ENCODE assay signal across 11 cellular contexts in the genomic region with DNA sequence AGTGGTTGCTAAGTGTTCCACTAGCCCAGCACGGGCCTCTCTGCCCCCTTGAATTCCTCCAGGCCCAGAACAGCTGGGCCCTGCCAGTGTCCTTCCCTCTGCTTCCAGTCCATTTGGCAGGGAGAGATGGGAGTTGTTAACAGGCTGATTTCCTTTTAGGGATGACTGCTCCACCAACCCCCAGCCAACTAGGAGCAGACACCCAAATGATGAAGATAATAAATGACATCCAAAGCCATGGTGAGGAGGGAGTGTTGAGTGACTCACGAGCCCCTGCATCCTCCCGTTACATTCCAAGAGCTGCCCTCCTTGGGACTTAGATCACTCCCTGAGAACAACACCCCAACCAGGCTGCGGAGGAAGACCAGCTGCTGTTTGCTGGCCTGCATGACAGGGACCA. TPM values are rescaled to one million over a fixed set of nuclear protein-coding genes. Genes with fewer than 3 reads are reported as not detected.
DNase-seq lines count a peak whose midpoint lies in the region; ATAC-seq, FAIRE-seq and TF ChIP-seq lines count a peak whose summit lies in the region.
"Had no signal": no experiment of that assay in that cellular context is flagged by ENCODE, and none has a peak within 500 bp of the region (broad histone marks: within the 10 kb centered on the region; RNA-seq: fewer than 3 reads in every experiment).

No MANE protein-coding gene starts in this region.

- POLR2A ChIA-PET in A549 (lab: Yijun Ruan, JAX) = no interaction called here

- H3K9ac ChIP-seq in fibroblast of lung (ENCODE audit: insufficient read depth, low read length) = no peak overlapping the region
- H3K9ac ChIP-seq: BLaER1 treated with 17β-estradiol and CSF1 and Interleukin-3, amounts not matched to agents 10 nM and 100 nM had no signal

- WGBS in A549 (ENCODE audit: missing lambda C conversion rate) = 79% methylated on average over 4 of the region's 4 CpGs

- H3K4me3 ChIP-seq in A549 (no peak overlapping the region), Peyer's patch (no peak overlapping the region), fibroblast of lung (replicated peaks in 1 of 4; ENCODE audit: control extremely low read depth in 1 of 4, insufficient read depth in 1 of 4, low read depth in 3 of 4, low read length in 4 of 4) (no peak overlapping the region)
- H3K4me3 ChIP-seq: BLaER1 treated with 17β-estradiol and CSF1 and Interleukin-3, amounts not matched to agents 10 nM and 100 nM had no signal

- no peak for TF ChIP-seq POLR2A in A549 (IDR thresholded peaks at IDR 0.05; ENCODE audit: low read length)
- no peak for TF ChIP-seq POLR2A in Peyer's patch (IDR thresholded peaks at IDR 0.05)

- TF ChIP-seq CTCF in A549 (IDR thresholded peaks at IDR 0.05) (no peak), Peyer's patch (IDR thresholded peaks at IDR 0.05) (no peak), fibroblast of lung (conservative IDR thresholded peaks at IDR 0.05 in 1 of 2, IDR thresholded peaks at IDR 0.05 in 1 of 2; ENCODE audit: low read depth in 1 of 2, low read length in 2 of 2) (no peak)

- DNase-seq in A549 (ENCODE audit: low read depth in 1 of 2, low spot score in 1 of 2) = peak in 1 of 2 experiments; percentile 50
- peak in 1 of 3 donors; percentile 53 for DNase-seq in Peyer's patch
- peak; percentile 98 to 99 for DNase-seq in fibroblast of lung (ENCODE audit: low read depth in 2 of 2)
- DNase-seq in myocyte (ENCODE audit: low read depth) = peak; percentile 99
- DNase-seq in NCI-H2107 treated with DMSO at 0.1 percent for 48 hours (lab: John Stamatoyannopoulos, UW; ENCODE audit: unreplicated experiment) = no peak
- no peak for DNase-seq in CD1c-positive myeloid dendritic cell (ENCODE audit: extremely low spot score)
- DNase-seq: activated naive CD4-positive, alpha-beta T cell treated with anti-CD3 and anti-CD28 coated beads for 36 hours had no signal

- no peak overlapping the region for H2AFZ ChIP-seq in fibroblast of lung (ENCODE audit: low read length)

- H3K4me1 ChIP-seq in A549 = peaks cover 9% of the 10 kb centered on the region; the same call in 1 of the 3 replicates
- H3K4me1 ChIP-seq in Peyer's patch = peaks cover 0 to 4% (median 0%) of the 10 kb centered on the region in 4 donors
- peaks cover 5% of the 10 kb centered on the region for H3K4me1 ChIP-seq in fibroblast of lung (ENCODE audit: control insufficient read depth, extremely low read depth, insufficient read depth, low read length)
- H3K4me1 ChIP-seq: BLaER1 treated with 17β-estradiol and CSF1 and Interleukin-3, amounts not matched to agents 10 nM and 100 nM had no signal

- peak; percentile 47 to 83; a peak in 5 of 6 replicates for ATAC-seq in A549
- no peak for ATAC-seq in GM18519 (IDR thresholded peaks at IDR 0.05; ENCODE audit: low FRiP score, unreplicated experiment)
- ATAC-seq in HG03025 (IDR thresholded peaks at IDR 0.05; ENCODE audit: low FRiP score, unreplicated experiment) = no peak

- CTCF ChIA-PET in A549 (lab: Yijun Ruan, JAX) = interaction anchor here (1.1 to 1.3 kb wide), 2 partner anchors 13 to 201 kb away, joined by 3 to 4 read pairs; no protein-coding TSS in a partner anchor

- H3K4me2 ChIP-seq in A549 (no peak overlapping the region), fibroblast of lung (ENCODE audit: extremely low read depth, insufficient read depth, low read length) (peak overlapping the region; percentile 21)
- H3K4me2 ChIP-seq: BLaER1 treated with 17β-estradiol and CSF1 and Interleukin-3, amounts not matched to agents 10 nM and 100 nM had no signal

- peaks cover 55% of the 10 kb centered on the region for H3K79me2 ChIP-seq in fibroblast of lung (ENCODE audit: control insufficient read depth, insufficient read depth, low read length)

- peak overlapping the region in 1 of 2 experiments; percentile 38; a peak in 2 of 6 replicates for H3K27ac ChIP-seq in A549
- peak overlapping the region; percentile 38 to 85 (median 56) for H3K27ac ChIP-seq in Peyer's patch
- H3K27ac ChIP-seq in fibroblast of lung (ENCODE audit: insufficient read depth, low read length) = peak overlapping the region; percentile 70
- H3K27ac ChIP-seq: BLaER1 treated with 17β-estradiol and CSF1 and Interleukin-3, amounts not matched to agents 10 nM and 100 nM had no signal

- H3K36me3 ChIP-seq in Peyer's patch = no peaks in the 10 kb centered on the region
- H3K36me3 ChIP-seq in fibroblast of lung (ENCODE audit: control insufficient read depth, insufficient read depth, low read length) = no peaks in the 10 kb centered on the region
- H3K36me3 ChIP-seq: BLaER1 treated with 17β-estradiol and CSF1 and Interleukin-3, amounts not matched to agents 10 nM and 100 nM had no signal

- no peaks in the 10 kb centered on the region for H4K20me1 ChIP-seq in fibroblast of lung (ENCODE audit: control insufficient read depth, extremely low read depth, insufficient read depth, low read length)
- H4K20me1 ChIP-seq: BLaER1 treated with 17β-estradiol and CSF1 and Interleukin-3, amounts not matched to agents 10 nM and 100 nM had no signal

- H3K9me3 ChIP-seq in A549 (no peaks in the 10 kb centered on the region), Peyer's patch (no peaks in the 10 kb centered on the region), fibroblast of lung (ENCODE audit: control insufficient read depth, insufficient read depth, low read depth, low read length) (no peaks in the 10 kb centered on the region)

- no peak for TF ChIP-seq RAD21 in A549 (conservative IDR thresholded peaks at IDR 0.05 in 1 of 2, IDR thresholded peaks at IDR 0.05 in 1 of 2)

- no peak for FAIRE-seq in A549 (lab: Jason Lieb, UNC)

- no peak for TF ChIP-seq EP300 in A549 (IDR thresholded peaks at IDR 0.05)

- H3K27me3 ChIP-seq in Peyer's patch (no peaks in the 10 kb centered on the region), fibroblast of lung (ENCODE audit: control insufficient read depth, insufficient read depth, low read length) (no peaks in the 10 kb centered on the region)
- H3K27me3 ChIP-seq: BLaER1 treated with 17β-estradiol and CSF1 and Interleukin-3, amounts not matched to agents 10 nM and 100 nM had no signal

TF ChIP-seq in A549, 52 proteins besides CTCF, POLR2A, EP300 and RAD21:
- no peak for TF ChIP-seq CBX2 (IDR thresholded peaks at IDR 0.05; ENCODE audit: borderline replicate concordance, low read depth)
- no peak for TF ChIP-seq EHMT2 (IDR thresholded peaks at IDR 0.05; ENCODE audit: low read depth)
- TF ChIP-seq CBX8 (IDR thresholded peaks at IDR 0.05) = no peak
- no peak for TF ChIP-seq CHD4 (IDR thresholded peaks at IDR 0.05; ENCODE audit: borderline replicate concordance)
- no peak for TF ChIP-seq EHF (CRISPR knock-in tag; IDR thresholded peaks at IDR 0.05)
- TF ChIP-seq ZNF302 (CRISPR knock-in tag; IDR thresholded peaks at IDR 0.05) = no peak
- no peak for TF ChIP-seq GATA3 (IDR thresholded peaks at IDR 0.05; ENCODE audit: borderline replicate concordance)
- no peak for TF ChIP-seq POLR2AphosphoS2 (conservative IDR thresholded peaks at IDR 0.05; ENCODE audit: low read length)
- TF ChIP-seq ZSCAN20 (CRISPR knock-in tag; IDR thresholded peaks at IDR 0.05) = no peak
- no peak for TF ChIP-seq SREBF2 (IDR thresholded peaks at IDR 0.05)
- no peak for TF ChIP-seq KDM1A (IDR thresholded peaks at IDR 0.05; ENCODE audit: low read depth)
- no peak for TF ChIP-seq JUNB (IDR thresholded peaks at IDR 0.05)
- TF ChIP-seq, protein P1, sequence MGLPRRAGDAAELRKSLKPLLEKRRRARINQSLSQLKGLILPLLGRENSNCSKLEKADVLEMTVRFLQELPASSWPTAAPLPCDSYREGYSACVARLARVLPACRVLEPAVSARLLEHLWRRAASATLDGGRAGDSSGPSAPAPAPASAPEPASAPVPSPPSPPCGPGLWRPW (IDR thresholded peaks at IDR 0.05) = no peak
- no peak for TF ChIP-seq HOXA7 (CRISPR knock-in tag; IDR thresholded peaks at IDR 0.05)
- TF ChIP-seq, protein P2, sequence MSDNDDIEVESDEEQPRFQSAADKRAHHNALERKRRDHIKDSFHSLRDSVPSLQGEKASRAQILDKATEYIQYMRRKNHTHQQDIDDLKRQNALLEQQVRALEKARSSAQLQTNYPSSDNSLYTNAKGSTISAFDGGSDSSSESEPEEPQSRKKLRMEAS (IDR thresholded peaks at IDR 0.05) = no peak
- TF ChIP-seq, protein P3, sequence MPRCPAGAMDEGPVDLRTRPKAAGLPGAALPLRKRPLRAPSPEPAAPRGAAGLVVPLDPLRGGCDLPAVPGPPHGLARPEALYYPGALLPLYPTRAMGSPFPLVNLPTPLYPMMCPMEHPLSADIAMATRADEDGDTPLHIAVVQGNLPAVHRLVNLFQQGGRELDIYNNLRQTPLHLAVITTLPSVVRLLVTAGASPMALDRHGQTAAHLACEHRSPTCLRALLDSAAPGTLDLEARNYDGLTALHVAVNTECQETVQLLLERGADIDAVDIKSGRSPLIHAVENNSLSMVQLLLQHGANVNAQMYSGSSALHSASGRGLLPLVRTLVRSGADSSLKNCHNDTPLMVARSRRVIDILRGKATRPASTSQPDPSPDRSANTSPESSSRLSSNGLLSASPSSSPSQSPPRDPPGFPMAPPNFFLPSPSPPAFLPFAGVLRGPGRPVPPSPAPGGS (IDR thresholded peaks at IDR 0.05) = no peak
- no peak for TF ChIP-seq NR3C1 (IDR thresholded peaks at IDR 0.05)
- TF ChIP-seq, protein P4, sequence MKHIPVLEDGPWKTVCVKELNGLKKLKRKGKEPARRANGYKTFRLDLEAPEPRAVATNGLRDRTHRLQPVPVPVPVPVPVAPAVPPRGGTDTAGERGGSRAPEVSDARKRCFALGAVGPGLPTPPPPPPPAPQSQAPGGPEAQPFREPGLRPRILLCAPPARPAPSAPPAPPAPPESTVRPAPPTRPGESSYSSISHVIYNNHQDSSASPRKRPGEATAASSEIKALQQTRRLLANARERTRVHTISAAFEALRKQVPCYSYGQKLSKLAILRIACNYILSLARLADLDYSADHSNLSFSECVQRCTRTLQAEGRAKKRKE (CRISPR knock-in tag; IDR thresholded peaks at IDR 0.05; ENCODE audit: low read depth) = no peak
TF ChIP-seq in A549: peak in this region for 0.

RNA-seq across cellular contexts. Expression of a gene that starts 20.6 kb away (rescaled TPM):
- 24.8 and 25.5 TPM in 2 replicates for polyA plus RNA-seq in A549 (2011; rRNA removed)
- polyA plus RNA-seq in A549 (2012; cell fraction: cytosol; rRNA removed) = 11.6 and 13.6 TPM in 2 replicates
- polyA plus RNA-seq in A549 (2012; cell fraction: nucleus; rRNA removed) = 6.9 and 9.4 TPM in 2 replicates
- 26.1 to 29.2 TPM (median 26.9 TPM) in 3 replicates for polyA plus RNA-seq in A549 (2017; fragmentation: RNase III; extraction: RNeasy Plus Mini Kit Qiagen cat#74134 plus additional on column Dnase treatment)
- polyA minus RNA-seq in A549 (2011; rRNA and poly(A)+ RNA removed) = 25.5 and 26.8 TPM in 2 replicates
- total RNA-seq in Peyer's patch = 10 to 100 TPM; 13.7 to 35.5 (median 26.2) TPM
- total RNA-seq in fibroblast of lung = 21.8 and 27.7 TPM in 2 replicates
- polyA plus RNA-seq in fibroblast of lung = 120 and 195 TPM in 2 replicates
- polyA plus RNA-seq in fibroblast of lung (2012) = 89.0 and 144 TPM in 2 replicates
- polyA minus RNA-seq in fibroblast of lung (ENCODE audit: low replicate concordance) = 88.0 and 124 TPM in 2 replicates
- 70.5 and 74.5 TPM in 2 replicates for total RNA-seq in myocyte
- polyA plus RNA-seq in myocyte (2012) = 107 TPM
- total RNA-seq: T-helper 2 cell treated with Interferon-gamma antibody and Interleukin-4, amounts not matched to agents 100 ng/mL and 5 ng/mL, for 36 hours had no signal

Comparison
In these comparisons a context has a peak if more than half of its experiments do, and no peak if none do; other contexts are left out.
1. ATAC-seq: peak in A549 (2 of 2); none in GM18519 (single experiment) and HG03025 (single experiment).
2. DNase-seq: peak in fibroblast of lung (2 of 2) and myocyte (single experiment); none in NCI-H2107 treated with DMSO at 0.1 percent for 48 hours (single experiment) and CD1c-positive myeloid dendritic cell (single experiment).